Comparison of ENCODE assay signal across 22 cellular contexts in the genomic region with DNA sequence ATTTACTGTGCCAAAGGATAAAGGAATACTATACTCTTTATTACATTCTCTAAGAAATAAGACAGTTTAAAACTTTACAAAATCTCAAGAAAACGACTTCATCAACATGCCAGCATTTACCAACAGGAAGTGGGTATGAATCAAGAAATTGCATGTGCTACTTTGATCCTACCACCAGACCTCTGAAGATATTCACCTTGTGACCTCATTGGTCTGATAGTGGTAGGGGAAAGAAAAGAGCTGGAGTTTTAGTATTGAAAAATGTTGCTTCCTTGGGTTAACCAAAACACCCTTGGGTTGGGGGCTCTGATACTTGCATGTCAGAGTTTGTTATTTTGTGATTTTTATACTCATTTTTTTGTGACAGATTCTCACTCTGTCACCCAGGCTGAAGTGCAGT.
DNase-seq lines count a peak whose midpoint lies in the region; ATAC-seq and TF ChIP-seq lines count a peak whose summit lies in the region.
"Had no signal": no experiment of that assay in that cellular context is flagged by ENCODE, and none has a peak within 500 bp of the region (broad histone marks: within the 10 kb centered on the region; RNA-seq: fewer than 3 reads in every experiment).

No MANE protein-coding gene starts in this region.

- H3K9me3 ChIP-seq in CD4-positive, CD25-positive, alpha-beta regulatory T cell (ENCODE audit: control insufficient read depth in 2 of 2, low read length in 2 of 2): no peaks in the 10 kb centered on the region
- H3K9me3 ChIP-seq in BE2C: no peaks in the 10 kb centered on the region
- H3K9me3 ChIP-seq: A549, SJSA1 had no signal

- DNase-seq in activated CD4-positive, alpha-beta T cell treated with anti-CD3 and anti-CD28 coated beads, Interleukin-2, amount 10 ng/mL, durations not matched to agents 7 days and 5 days: peak; percentile 46
- no peak for DNase-seq in activated CD4-positive, alpha-beta T cell treated with anti-CD3 and anti-CD28 coated beads, Interleukin-2, amount 50 U/mL, for 48 hours
- peak in 2 of 3 donors; percentile 41 to 43 for DNase-seq in CD4-positive, CD25-positive, alpha-beta regulatory T cell
- DNase-seq in NCI-H226: peak; percentile 14
- DNase-seq in central memory CD4-positive, alpha-beta T cell: peak; percentile 77
- DNase-seq in anterior cingulate cortex (lab: John Stamatoyannopoulos, UW): no peak
- no peak for DNase-seq in progenitor cell of endocrine pancreas (ENCODE audit: low spot score, unreplicated experiment)
- DNase-seq in BE2C: no peak
- DNase-seq: activated CD8-positive, alpha-beta memory T cell treated with anti-CD3 and anti-CD28 coated beads for 24 hours; effector CD4-positive, alpha-beta T cell; erythroblast; left colon; NCI-H1048; NCI-H187 treated with DMSO at 0.1 percent for 48 hours; NCI-H69; stimulated activated CD8-positive, alpha-beta memory T cell treated with anti-CD3 and anti-CD28 coated beads, Interleukin-4, amount 100 ng/mL, for 48 hours; substantia nigra had no signal

- peaks cover 24% of the 10 kb centered on the region for H3K4me1 Mint-ChIP-seq in activated CD4-positive, alpha-beta T cell treated with anti-CD3 and anti-CD28 coated beads, Interleukin-2, amount 10 ng/mL, durations not matched to agents 7 days and 5 days
- peaks cover 0 to 13% (median 5%) of the 10 kb centered on the region in 4 donors for H3K4me1 Mint-ChIP-seq in CD4-positive, CD25-positive, alpha-beta regulatory T cell
- H3K4me1 Mint-ChIP-seq in progenitor cell of endocrine pancreas (ENCODE audit: low read depth): peaks cover 5% of the 10 kb centered on the region
- H3K4me1 Mint-ChIP-seq: memory B cell had no signal

- H3K36me3 ChIP-seq in CD4-positive, CD25-positive, alpha-beta regulatory T cell (ENCODE audit: control insufficient read depth, insufficient read depth, low read length): no peaks in the 10 kb centered on the region
- no peaks in the 10 kb centered on the region for H3K36me3 ChIP-seq in BE2C
- H3K36me3 ChIP-seq: SJSA1 had no signal

- H3K27ac Mint-ChIP-seq in activated CD4-positive, alpha-beta T cell treated with anti-CD3 and anti-CD28 coated beads, Interleukin-2, amount 10 ng/mL, durations not matched to agents 7 days and 5 days: peak overlapping the region; percentile 7
- H3K27ac Mint-ChIP-seq in CD4-positive, CD25-positive, alpha-beta regulatory T cell: peak overlapping the region in 1 of 3 donors; percentile 50
- H3K27ac Mint-ChIP-seq in progenitor cell of endocrine pancreas: no peak overlapping the region

- CTCF ChIA-PET in activated CD4-positive, alpha-beta T cell treated with anti-CD3 and anti-CD28 coated beads, Interleukin-2, amount 10 ng/mL, durations not matched to agents 7 days and 5 days (lab: Charles Lee): interaction anchor here (0.8 to 1.3 kb wide), 4 partner anchors 13 to 37 kb away, joined by 3 to 4 read pairs (median 3); no protein-coding TSS in a partner anchor

- no peak overlapping the region for H3K4me3 Mint-ChIP-seq in activated CD4-positive, alpha-beta T cell treated with anti-CD3 and anti-CD28 coated beads, Interleukin-2, amount 10 ng/mL, durations not matched to agents 7 days and 5 days
- no peak overlapping the region for H3K4me3 Mint-ChIP-seq in CD4-positive, CD25-positive, alpha-beta regulatory T cell
- H3K4me3 Mint-ChIP-seq in progenitor cell of endocrine pancreas (ENCODE audit: low read depth): no peak overlapping the region
- H3K4me3 Mint-ChIP-seq: brain, memory B cell had no signal

- no peaks in the 10 kb centered on the region for H3K9me3 Mint-ChIP-seq in activated CD4-positive, alpha-beta T cell treated with anti-CD3 and anti-CD28 coated beads, Interleukin-2, amount 10 ng/mL, durations not matched to agents 7 days and 5 days
- no peaks in the 10 kb centered on the region for H3K9me3 Mint-ChIP-seq in CD4-positive, CD25-positive, alpha-beta regulatory T cell
- H3K9me3 Mint-ChIP-seq in progenitor cell of endocrine pancreas (ENCODE audit: low read depth): no peaks in the 10 kb centered on the region
- H3K9me3 Mint-ChIP-seq: brain, memory B cell had no signal

- no peaks in the 10 kb centered on the region for H3K36me3 Mint-ChIP-seq in activated CD4-positive, alpha-beta T cell treated with anti-CD3 and anti-CD28 coated beads, Interleukin-2, amount 10 ng/mL, durations not matched to agents 7 days and 5 days (ENCODE audit: low read depth)
- peaks cover 4% of the 10 kb centered on the region for H3K36me3 Mint-ChIP-seq in CD4-positive, CD25-positive, alpha-beta regulatory T cell
- no peaks in the 10 kb centered on the region for H3K36me3 Mint-ChIP-seq in progenitor cell of endocrine pancreas (ENCODE audit: insufficient read depth)
- H3K36me3 Mint-ChIP-seq: brain, memory B cell had no signal

- H3K27me3 ChIP-seq in CD4-positive, CD25-positive, alpha-beta regulatory T cell (ENCODE audit: control insufficient read depth, insufficient read depth, low read length): no peaks in the 10 kb centered on the region
- no peaks in the 10 kb centered on the region for H3K27me3 ChIP-seq in BE2C
- H3K27me3 ChIP-seq: SJSA1 had no signal

- TF ChIP-seq CTCF in progenitor cell of endocrine pancreas (IDR thresholded peaks at IDR 0.05; ENCODE audit: unreplicated experiment) (no peak), BE2C (IDR thresholded peaks at IDR 0.05; ENCODE audit: low read depth, low read length) (no peak)

- no peaks in the 10 kb centered on the region for H3K27me3 Mint-ChIP-seq in activated CD4-positive, alpha-beta T cell treated with anti-CD3 and anti-CD28 coated beads, Interleukin-2, amount 10 ng/mL, durations not matched to agents 7 days and 5 days
- H3K27me3 Mint-ChIP-seq in CD4-positive, CD25-positive, alpha-beta regulatory T cell: peaks cover 19% of the 10 kb centered on the region
- no peaks in the 10 kb centered on the region for H3K27me3 Mint-ChIP-seq in progenitor cell of endocrine pancreas
- H3K27me3 Mint-ChIP-seq: brain, memory B cell had no signal

- POLR2A ChIA-PET in activated CD4-positive, alpha-beta T cell treated with anti-CD3 and anti-CD28 coated beads, Interleukin-2, amount 10 ng/mL, durations not matched to agents 7 days and 5 days (lab: Charles Lee): interaction anchor here (0.5 kb wide), 1 partner anchor 25 kb away, joined by 3 read pairs; no protein-coding TSS in a partner anchor

- no peak overlapping the region for H3K27ac ChIP-seq in CD4-positive, CD25-positive, alpha-beta regulatory T cell (ENCODE audit: insufficient read depth, low read length, poor library complexity, severe bottlenecking)
- H3K27ac ChIP-seq: A549, SJSA1, VCaP had no signal

- peak; percentile 76 to 77 for ATAC-seq in CD4-positive, CD25-positive, alpha-beta regulatory T cell (ENCODE audit: low read depth in 2 of 2)
- ATAC-seq: A549, left colon had no signal

- no peak overlapping the region for H3K4me3 ChIP-seq in CD4-positive, CD25-positive, alpha-beta regulatory T cell (ENCODE audit: low read depth, low read length)
- H3K4me3 ChIP-seq in BE2C (ENCODE audit: low read depth, low read length): no peak overlapping the region
- H3K4me3 ChIP-seq: A549, SJSA1 had no signal

- H3K4me1 ChIP-seq in CD4-positive, CD25-positive, alpha-beta regulatory T cell (ENCODE audit: control insufficient read depth, insufficient read depth, low read length, poor library complexity, severe bottlenecking): no peaks in the 10 kb centered on the region
- H3K4me1 ChIP-seq in BE2C: no peaks in the 10 kb centered on the region
- H3K4me1 ChIP-seq: A549, SJSA1 had no signal

Comparison
In these comparisons a context has a peak if more than half of its experiments do, and no peak if none do; other contexts are left out.
1. DNase-seq: peak in activated CD4-positive, alpha-beta T cell treated with anti-CD3 and anti-CD28 coated beads, Interleukin-2, amount 10 ng/mL, durations not matched to agents 7 days and 5 days (single experiment), CD4-positive, CD25-positive, alpha-beta regulatory T cell (2 of 3), NCI-H226 (single experiment) and central memory CD4-positive, alpha-beta T cell (single experiment); none in activated CD4-positive, alpha-beta T cell treated with anti-CD3 and anti-CD28 coated beads, Interleukin-2, amount 50 U/mL, for 48 hours (0 of 2), anterior cingulate cortex (0 of 58), progenitor cell of endocrine pancreas (single experiment) and BE2C (single experiment).